ENCODE assay signal across 8 cellular contexts in the genomic region with DNA sequence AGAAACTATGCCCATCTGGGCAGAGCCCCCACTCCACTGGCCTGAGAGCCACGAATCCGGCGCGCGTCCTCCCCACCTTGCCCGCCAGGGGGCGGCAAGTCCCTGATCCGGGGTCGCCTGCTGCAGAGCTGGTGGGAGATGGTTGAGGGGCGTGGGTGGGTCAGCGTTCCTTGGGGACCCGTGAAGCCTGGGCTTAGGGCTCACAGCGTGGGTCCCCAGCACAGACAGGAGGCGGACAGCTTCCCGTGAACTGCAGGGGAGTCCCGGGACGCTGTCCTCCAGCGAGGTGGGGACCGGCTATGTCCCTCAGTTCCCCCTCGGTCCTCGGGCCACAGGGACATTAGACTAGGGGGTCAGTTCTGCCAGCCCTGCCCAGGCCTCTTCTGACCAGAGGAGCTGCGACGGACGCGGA. TPM values are rescaled to one million over a fixed set of nuclear protein-coding genes. Genes with fewer than 3 reads are reported as not detected.
DNase-seq lines count a peak whose midpoint lies in the region; ATAC-seq and TF ChIP-seq lines count a peak whose summit lies in the region.

No MANE protein-coding gene starts in this region.

- peak; percentile 93 for TF ChIP-seq CTCF in WTC11 (IDR thresholded peaks at IDR 0.05)
- peak; percentile 94 for TF ChIP-seq CTCF in cardiac fibroblast (IDR thresholded peaks at IDR 0.05; ENCODE audit: low read depth, low read length)

- H3K36me3 Mint-ChIP-seq in WTC11 = peaks cover 10% of the 10 kb centered on the region

- H3K9me3 Mint-ChIP-seq in WTC11 = no peaks in the 10 kb centered on the region

- ATAC-seq in HG02884 (IDR thresholded peaks at IDR 0.05; ENCODE audit: unreplicated experiment) = peak; percentile 56
- peak; percentile 73 for ATAC-seq in WTC11

- H3K27me3 Mint-ChIP-seq in WTC11 (ENCODE audit: low read depth) = no peaks in the 10 kb centered on the region

- CTCF ChIA-PET in WTC11 (lab: Charles Lee) = interaction anchor here (0.6 to 6.3 kb wide), 81 partner anchors 8 to 549 kb away, joined by 3 to 119 read pairs (median 6); a partner anchor contains a TSS

- H3K4me3 ChIP-seq in cardiac fibroblast (replicated peaks in 1 of 2; ENCODE audit: low read depth in 2 of 2, low read length in 2 of 2) = peak overlapping the region; percentile 91 to 96

- POLR2A ChIA-PET in WTC11 (lab: Charles Lee) = interaction anchor here (0.5 to 2.3 kb wide), 24 partner anchors 11 to 524 kb away, joined by 3 to 30 read pairs (median 4); a partner anchor contains a TSS

- DNase-seq in SKM-1 treated with dmso at 0.1 percent for 144 hours (lab: John Stamatoyannopoulos, UW; ENCODE audit: unreplicated experiment) (peak; percentile 37), SKM-1 (lab: John Stamatoyannopoulos, UW; ENCODE audit: unreplicated experiment) (no peak), NCI-H1694 treated with DMSO at 0.1 percent for 48 hours (lab: John Stamatoyannopoulos, UW) (peak; percentile 45), WTC11 (ENCODE audit: low spot score) (peak; percentile 90), cardiac fibroblast (ENCODE audit: low read depth in 2 of 2) (peak; percentile 75 to 76), iris pigment epithelial cell (ENCODE audit: low read depth) (peak; percentile 55)
- peak; percentile 66 to 71 for DNase-seq in stimulated activated CD4-positive, alpha-beta T cell treated with anti-CD3 and anti-CD28 coated beads, Interleukin-15, amount 100 ng/mL, for 1 hour (ENCODE audit: low read depth in 1 of 2, low spot score in 1 of 2)

- H3K4me1 Mint-ChIP-seq in WTC11 = peaks cover 8% of the 10 kb centered on the region

- peak overlapping the region; percentile 96 for H3K4me3 Mint-ChIP-seq in WTC11

- H3K27ac Mint-ChIP-seq in WTC11 = peak overlapping the region; percentile 82

TF ChIP-seq in WTC11, 78 proteins besides CTCF, POLR2A, EP300 and RAD21 (continues in another document):
- no peak for TF ChIP-seq SP1 (CRISPR knock-in tag; conservative IDR thresholded peaks at IDR 0.05)
- TF ChIP-seq ZNF121 (CRISPR knock-in tag; IDR thresholded peaks at IDR 0.05) = no peak
- TF ChIP-seq ZNF219 (CRISPR knock-in tag; IDR thresholded peaks at IDR 0.05; ENCODE audit: borderline replicate concordance) = no peak
- no peak for TF ChIP-seq NR3C1 (CRISPR knock-in tag; conservative IDR thresholded peaks at IDR 0.05; ENCODE audit: low read depth)
- no peak for TF ChIP-seq ETV6 (CRISPR knock-in tag; IDR thresholded peaks at IDR 0.05)
- no peak for TF ChIP-seq TEAD4 (CRISPR knock-in tag; IDR thresholded peaks at IDR 0.05)
- TF ChIP-seq TEAD1 (CRISPR knock-in tag; IDR thresholded peaks at IDR 0.05) = 0 out of 2 replicates have a peak, but pooled peaks have one; percentile 18
- TF ChIP-seq, protein P1, sequence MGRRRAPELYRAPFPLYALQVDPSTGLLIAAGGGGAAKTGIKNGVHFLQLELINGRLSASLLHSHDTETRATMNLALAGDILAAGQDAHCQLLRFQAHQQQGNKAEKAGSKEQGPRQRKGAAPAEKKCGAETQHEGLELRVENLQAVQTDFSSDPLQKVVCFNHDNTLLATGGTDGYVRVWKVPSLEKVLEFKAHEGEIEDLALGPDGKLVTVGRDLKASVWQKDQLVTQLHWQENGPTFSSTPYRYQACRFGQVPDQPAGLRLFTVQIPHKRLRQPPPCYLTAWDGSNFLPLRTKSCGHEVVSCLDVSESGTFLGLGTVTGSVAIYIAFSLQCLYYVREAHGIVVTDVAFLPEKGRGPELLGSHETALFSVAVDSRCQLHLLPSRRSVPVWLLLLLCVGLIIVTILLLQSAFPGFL (CRISPR knock-in tag; IDR thresholded peaks at IDR 0.05; ENCODE audit: borderline replicate concordance) = no peak
- TF ChIP-seq EMX1 (CRISPR knock-in tag; IDR thresholded peaks at IDR 0.05) = no peak
- TF ChIP-seq, protein P2, sequence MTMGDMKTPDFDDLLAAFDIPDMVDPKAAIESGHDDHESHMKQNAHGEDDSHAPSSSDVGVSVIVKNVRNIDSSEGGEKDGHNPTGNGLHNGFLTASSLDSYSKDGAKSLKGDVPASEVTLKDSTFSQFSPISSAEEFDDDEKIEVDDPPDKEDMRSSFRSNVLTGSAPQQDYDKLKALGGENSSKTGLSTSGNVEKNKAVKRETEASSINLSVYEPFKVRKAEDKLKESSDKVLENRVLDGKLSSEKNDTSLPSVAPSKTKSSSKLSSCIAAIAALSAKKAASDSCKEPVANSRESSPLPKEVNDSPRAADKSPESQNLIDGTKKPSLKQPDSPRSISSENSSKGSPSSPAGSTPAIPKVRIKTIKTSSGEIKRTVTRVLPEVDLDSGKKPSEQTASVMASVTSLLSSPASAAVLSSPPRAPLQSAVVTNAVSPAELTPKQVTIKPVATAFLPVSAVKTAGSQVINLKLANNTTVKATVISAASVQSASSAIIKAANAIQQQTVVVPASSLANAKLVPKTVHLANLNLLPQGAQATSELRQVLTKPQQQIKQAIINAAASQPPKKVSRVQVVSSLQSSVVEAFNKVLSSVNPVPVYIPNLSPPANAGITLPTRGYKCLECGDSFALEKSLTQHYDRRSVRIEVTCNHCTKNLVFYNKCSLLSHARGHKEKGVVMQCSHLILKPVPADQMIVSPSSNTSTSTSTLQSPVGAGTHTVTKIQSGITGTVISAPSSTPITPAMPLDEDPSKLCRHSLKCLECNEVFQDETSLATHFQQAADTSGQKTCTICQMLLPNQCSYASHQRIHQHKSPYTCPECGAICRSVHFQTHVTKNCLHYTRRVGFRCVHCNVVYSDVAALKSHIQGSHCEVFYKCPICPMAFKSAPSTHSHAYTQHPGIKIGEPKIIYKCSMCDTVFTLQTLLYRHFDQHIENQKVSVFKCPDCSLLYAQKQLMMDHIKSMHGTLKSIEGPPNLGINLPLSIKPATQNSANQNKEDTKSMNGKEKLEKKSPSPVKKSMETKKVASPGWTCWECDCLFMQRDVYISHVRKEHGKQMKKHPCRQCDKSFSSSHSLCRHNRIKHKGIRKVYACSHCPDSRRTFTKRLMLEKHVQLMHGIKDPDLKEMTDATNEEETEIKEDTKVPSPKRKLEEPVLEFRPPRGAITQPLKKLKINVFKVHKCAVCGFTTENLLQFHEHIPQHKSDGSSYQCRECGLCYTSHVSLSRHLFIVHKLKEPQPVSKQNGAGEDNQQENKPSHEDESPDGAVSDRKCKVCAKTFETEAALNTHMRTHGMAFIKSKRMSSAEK (CRISPR knock-in tag; IDR thresholded peaks at IDR 0.05; ENCODE audit: borderline replicate concordance) = no peak
- TF ChIP-seq CREM (CRISPR knock-in tag; IDR thresholded peaks at IDR 0.05) = no peak
- TF ChIP-seq ESRRA (CRISPR knock-in tag; IDR thresholded peaks at IDR 0.05; ENCODE audit: borderline replicate concordance) = 0 out of 2 replicates have a peak, but pooled peaks have one; percentile 31
- TF ChIP-seq NFATC4 (CRISPR knock-in tag; IDR thresholded peaks at IDR 0.05) = no peak
- TF ChIP-seq, protein P3, sequence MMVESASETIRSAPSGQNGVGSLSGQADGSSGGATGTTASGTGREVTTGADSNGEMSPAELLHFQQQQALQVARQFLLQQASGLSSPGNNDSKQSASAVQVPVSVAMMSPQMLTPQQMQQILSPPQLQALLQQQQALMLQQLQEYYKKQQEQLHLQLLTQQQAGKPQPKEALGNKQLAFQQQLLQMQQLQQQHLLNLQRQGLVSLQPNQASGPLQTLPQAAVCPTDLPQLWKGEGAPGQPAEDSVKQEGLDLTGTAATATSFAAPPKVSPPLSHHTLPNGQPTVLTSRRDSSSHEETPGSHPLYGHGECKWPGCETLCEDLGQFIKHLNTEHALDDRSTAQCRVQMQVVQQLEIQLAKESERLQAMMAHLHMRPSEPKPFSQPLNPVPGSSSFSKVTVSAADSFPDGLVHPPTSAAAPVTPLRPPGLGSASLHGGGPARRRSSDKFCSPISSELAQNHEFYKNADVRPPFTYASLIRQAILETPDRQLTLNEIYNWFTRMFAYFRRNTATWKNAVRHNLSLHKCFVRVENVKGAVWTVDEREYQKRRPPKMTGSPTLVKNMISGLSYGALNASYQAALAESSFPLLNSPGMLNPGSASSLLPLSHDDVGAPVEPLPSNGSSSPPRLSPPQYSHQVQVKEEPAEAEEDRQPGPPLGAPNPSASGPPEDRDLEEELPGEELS (CRISPR knock-in tag; IDR thresholded peaks at IDR 0.05) = peak; percentile 51; the same call in 1 of the 2 replicates
- TF ChIP-seq, protein P4, sequence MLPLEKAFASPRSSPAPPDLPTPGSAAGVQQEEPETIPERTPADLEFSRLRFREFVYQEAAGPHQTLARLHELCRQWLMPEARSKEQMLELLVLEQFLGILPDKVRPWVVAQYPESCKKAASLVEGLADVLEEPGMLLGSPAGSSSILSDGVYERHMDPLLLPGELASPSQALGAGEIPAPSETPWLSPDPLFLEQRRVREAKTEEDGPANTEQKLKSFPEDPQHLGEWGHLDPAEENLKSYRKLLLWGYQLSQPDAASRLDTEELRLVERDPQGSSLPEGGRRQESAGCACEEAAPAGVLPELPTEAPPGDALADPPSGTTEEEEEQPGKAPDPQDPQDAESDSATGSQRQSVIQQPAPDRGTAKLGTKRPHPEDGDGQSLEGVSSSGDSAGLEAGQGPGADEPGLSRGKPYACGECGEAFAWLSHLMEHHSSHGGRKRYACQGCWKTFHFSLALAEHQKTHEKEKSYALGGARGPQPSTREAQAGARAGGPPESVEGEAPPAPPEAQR (CRISPR knock-in tag; IDR thresholded peaks at IDR 0.05) = no peak
- TF ChIP-seq, protein P5, sequence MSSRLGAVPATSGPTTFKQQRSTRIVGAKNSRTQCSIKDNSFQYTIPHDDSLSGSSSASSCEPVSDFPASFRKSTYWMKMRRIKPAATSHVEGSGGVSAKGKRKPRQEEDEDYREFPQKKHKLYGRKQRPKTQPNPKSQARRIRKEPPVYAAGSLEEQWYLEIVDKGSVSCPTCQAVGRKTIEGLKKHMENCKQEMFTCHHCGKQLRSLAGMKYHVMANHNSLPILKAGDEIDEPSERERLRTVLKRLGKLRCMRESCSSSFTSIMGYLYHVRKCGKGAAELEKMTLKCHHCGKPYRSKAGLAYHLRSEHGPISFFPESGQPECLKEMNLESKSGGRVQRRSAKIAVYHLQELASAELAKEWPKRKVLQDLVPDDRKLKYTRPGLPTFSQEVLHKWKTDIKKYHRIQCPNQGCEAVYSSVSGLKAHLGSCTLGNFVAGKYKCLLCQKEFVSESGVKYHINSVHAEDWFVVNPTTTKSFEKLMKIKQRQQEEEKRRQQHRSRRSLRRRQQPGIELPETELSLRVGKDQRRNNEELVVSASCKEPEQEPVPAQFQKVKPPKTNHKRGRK (CRISPR knock-in tag; IDR thresholded peaks at IDR 0.05; ENCODE audit: borderline replicate concordance) = no peak
- TF ChIP-seq, protein P6, sequence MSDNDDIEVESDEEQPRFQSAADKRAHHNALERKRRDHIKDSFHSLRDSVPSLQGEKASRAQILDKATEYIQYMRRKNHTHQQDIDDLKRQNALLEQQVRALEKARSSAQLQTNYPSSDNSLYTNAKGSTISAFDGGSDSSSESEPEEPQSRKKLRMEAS (CRISPR knock-in tag; IDR thresholded peaks at IDR 0.05) = peak; percentile 61; the same call in 1 of the 2 replicates

RNA-seq across cellular contexts. Expression of a gene that starts 0.6 kb away (rescaled TPM):
- 71.9 to 79.2 TPM (median 78.1 TPM) in 3 replicates for total RNA-seq in WTC11 (2021)

RNA-seq across cellular contexts. Expression of a gene that starts 11.3 kb away (rescaled TPM):
- total RNA-seq in WTC11 (2021) = 116 to 130 TPM (median 123 TPM) in 3 replicates

RNA-seq across cellular contexts. Expression of a gene that starts 14.9 kb away (rescaled TPM):
- total RNA-seq in WTC11 (2021) = 0.63 to 0.76 TPM (median 0.66 TPM) in 3 replicates

RNA-seq across cellular contexts. Expression of a gene that starts 28.0 kb away (rescaled TPM):
- total RNA-seq in WTC11 (2021) = 0.02 to 0.07 TPM (median 0.02 TPM) in 3 replicates

RNA-seq across cellular contexts. Expression of a gene that starts 31.8 kb away (rescaled TPM):
- total RNA-seq in WTC11 (2021) = 182 to 194 TPM (median 184 TPM) in 3 replicates
